ENCODE assay signal across 8 cellular contexts in the genomic region with DNA sequence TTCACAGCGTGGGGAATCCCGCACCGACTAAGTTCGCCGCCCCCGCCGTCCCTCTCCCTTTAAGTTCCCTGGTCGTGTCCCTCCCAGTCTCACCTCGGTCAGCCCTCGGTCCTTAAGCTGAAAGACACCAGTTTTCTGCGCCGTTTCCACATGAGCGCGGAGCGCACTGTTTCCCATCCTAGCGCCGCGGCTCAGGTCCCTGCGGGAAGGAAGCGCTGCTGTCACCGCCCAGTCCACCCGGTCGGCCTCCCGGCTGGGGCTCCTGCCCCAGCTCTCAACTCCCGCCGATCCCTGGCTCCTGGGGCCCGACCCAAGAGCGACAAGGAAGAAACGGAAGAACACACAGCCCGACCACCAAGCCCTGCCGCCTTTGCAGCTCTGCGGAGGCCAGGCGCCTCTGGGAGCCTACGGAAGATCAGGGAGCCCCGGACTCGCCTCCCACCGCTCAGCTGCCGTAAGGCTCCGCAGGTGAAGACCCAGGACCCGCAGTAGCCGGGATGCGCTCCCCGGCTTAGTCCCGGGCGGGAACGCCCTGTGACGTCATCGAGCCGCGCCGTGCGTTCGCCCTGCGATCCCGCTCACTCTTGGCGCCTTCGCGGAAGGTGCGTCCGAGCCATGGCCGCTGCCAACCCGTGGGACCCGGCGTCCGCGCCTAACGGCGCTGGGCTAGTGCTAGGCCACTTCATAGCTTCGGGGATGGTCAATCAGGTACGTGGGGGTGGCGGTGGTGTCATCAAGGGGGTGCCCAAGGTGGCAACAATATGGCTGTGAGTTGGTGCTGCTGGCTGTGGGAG. TPM values are rescaled to one million over a fixed set of nuclear protein-coding genes. Genes with fewer than 3 reads are reported as not detected.
DNase-seq lines count a peak whose midpoint lies in the region; ATAC-seq and TF ChIP-seq lines count a peak whose summit lies in the region.

Gene HAUS2, plus strand, starts transcription at position 581 of the 794 bp plus-strand sequence. Its CDS starts 35 bp downstream, at position 616.
Gene LRRC57, minus strand, starts transcription at position 536 of the 794 bp plus-strand sequence. Its CDS starts 359 bp downstream, at position 177.

- CTCF ChIA-PET in Calu3 (lab: Charles Lee), result no interaction called here
- CTCF ChIA-PET in PC-3 (lab: Charles Lee), result no interaction called here

- H2AFZ ChIP-seq in PC-3 (ENCODE audit: low read length), result peak within 1 kb of the TSS; percentile 87

- POLR2A ChIA-PET in PC-3 (lab: Charles Lee; ENCODE audit: unreplicated experiment), result interaction anchor here (0.6 to 0.8 kb wide), 3 partner anchors 27 to 53 kb away, joined by 3 to 8 read pairs (median 6); partner anchors contain the start of genes SNAP23 and STARD9

- H3K4me1 ChIP-seq in HUES64 (ENCODE audit: insufficient read depth, low read length) (peaks cover 8% of the 10 kb centered on the region), PC-3 (ENCODE audit: insufficient read depth, low read length) (peaks cover 16% of the 10 kb centered on the region), muscle layer of colon (ENCODE audit: insufficient read depth, low read length) (peaks cover 21% of the 10 kb centered on the region)

- intact Hi-C loops in Calu3 (cut with micrococcal nuclease; ENCODE audit: unreplicated experiment), result no loop called here
- intact Hi-C loops in PC-3 (cut with micrococcal nuclease), result loop anchor here (1.0 to 5.0 kb wide), 3 partner anchors 34 to 102 kb away; partner anchors contain the start of gene SNAP23

- H3K9me3 ChIP-seq in HUES64 (ENCODE audit: insufficient read depth, low read depth, low read length) (no peaks in the 10 kb centered on the region), PC-3 (ENCODE audit: low read length) (no peaks in the 10 kb centered on the region), muscle layer of colon (ENCODE audit: low read length) (no peaks in the 10 kb centered on the region)

- under 1% methylated on average over 71 of the region's 71 CpGs for WGBS in HUES64

- peaks cover 11% of the 10 kb centered on the region for H3K4me1 Mint-ChIP-seq in Calu3 (ENCODE audit: low read depth, unreplicated experiment)
- peaks cover 56% of the 10 kb centered on the region for H3K4me1 Mint-ChIP-seq in activated T-cell treated with anti-CD3 and anti-CD28 coated beads, Interleukin-2, amount 50 U/mL, for 24 hours (ENCODE audit: low read depth)

- peak within 1 kb of the TSS; percentile 88 for H3K4me2 ChIP-seq in PC-3 (ENCODE audit: low read length)

- H3K36me3 Mint-ChIP-seq in Calu3 (ENCODE audit: insufficient read depth, unreplicated experiment), result peaks cover 24% of the 10 kb centered on the region
- H3K36me3 Mint-ChIP-seq in activated T-cell treated with anti-CD3 and anti-CD28 coated beads, Interleukin-2, amount 50 U/mL, for 24 hours (ENCODE audit: low read depth), result peaks cover 70% of the 10 kb centered on the region

- DNase-seq in Calu3 (peak; percentile 82), PC-3 (peak; percentile 94)
- peak; percentile 94 for DNase-seq in activated T-cell treated with anti-CD3 and anti-CD28 coated beads, Interleukin-2, amount 50 U/mL, for 24 hours
- peak; percentile 77 to 78 for DNase-seq in stimulated activated CD8-positive, alpha-beta memory T cell treated with anti-CD3 and anti-CD28 coated beads, Interleukin-7, amount 100 ng/mL, for 1 hour (ENCODE audit: low read depth in 2 of 2)

- H4K20me1 ChIP-seq in PC-3 (ENCODE audit: low read length), result no peaks in the 10 kb centered on the region

- H3K9me2 ChIP-seq in PC-3 (replicated peaks; ENCODE audit: low read length), result no peaks in the 10 kb centered on the region

- TF ChIP-seq CTCF in Calu3 (IDR thresholded peaks at IDR 0.05; ENCODE audit: unreplicated experiment) (no peak), PC-3 (conservative IDR thresholded peaks at IDR 0.05; ENCODE audit: low read depth, low read length) (no peak)

- H3K79me2 ChIP-seq in PC-3 (ENCODE audit: low read length), result peaks cover 68% of the 10 kb centered on the region

- H3K27ac Mint-ChIP-seq in Calu3 (ENCODE audit: unreplicated experiment), result peak within 1 kb of the TSS; percentile 92
- H3K27ac Mint-ChIP-seq in activated T-cell treated with anti-CD3 and anti-CD28 coated beads, Interleukin-2, amount 50 U/mL, for 24 hours, result peak within 1 kb of the TSS; percentile 96

- H3K27me3 ChIP-seq in HUES64 (ENCODE audit: insufficient read depth, low read length) (no peaks in the 10 kb centered on the region), PC-3 (ENCODE audit: low read length) (no peaks in the 10 kb centered on the region), muscle layer of colon (ENCODE audit: control insufficient read depth in 1 of 2, insufficient read depth in 2 of 2, low read length in 2 of 2) (no peaks in the 10 kb centered on the region)

- H3K9ac ChIP-seq in HUES64 (ENCODE audit: low read depth, low read length) (peak within 1 kb of the TSS; percentile 89), PC-3 (ENCODE audit: low read length) (peak within 1 kb of the TSS; percentile 96), muscle layer of colon (ENCODE audit: low read length) (peak within 1 kb of the TSS; percentile 99)

- ATAC-seq in GM21423 (IDR thresholded peaks at IDR 0.05; ENCODE audit: unreplicated experiment), result peak; percentile 84
- ATAC-seq in PC-3, result peak; percentile 90
- peak; percentile 95 for ATAC-seq in esophagus mucosa

- H3K9me3 Mint-ChIP-seq in Calu3 (ENCODE audit: low read depth, unreplicated experiment), result no peaks in the 10 kb centered on the region
- H3K9me3 Mint-ChIP-seq in activated T-cell treated with anti-CD3 and anti-CD28 coated beads, Interleukin-2, amount 50 U/mL, for 24 hours, result no peaks in the 10 kb centered on the region

- H3K27ac ChIP-seq in HUES64 (ENCODE audit: low read depth, low read length) (peak within 1 kb of the TSS; percentile 78), PC-3 (ENCODE audit: low read length) (peak within 1 kb of the TSS; percentile 24), muscle layer of colon (ENCODE audit: low read depth, low read length) (peak within 1 kb of the TSS; percentile 83)

- H3K36me3 ChIP-seq in HUES64 (ENCODE audit: insufficient read depth, low read length) (peaks cover 27% of the 10 kb centered on the region), PC-3 (ENCODE audit: low read depth, low read length) (peaks cover 7% of the 10 kb centered on the region; the same call in 1 of the 2 replicates), muscle layer of colon (ENCODE audit: insufficient read depth, low read length) (peaks cover 16% of the 10 kb centered on the region)

- peak within 1 kb of the TSS; percentile 93 for H3K4me3 Mint-ChIP-seq in Calu3 (ENCODE audit: low read depth, unreplicated experiment)
- H3K4me3 Mint-ChIP-seq in activated T-cell treated with anti-CD3 and anti-CD28 coated beads, Interleukin-2, amount 50 U/mL, for 24 hours, result peak within 1 kb of the TSS; percentile 96

- no peaks in the 10 kb centered on the region for H3K27me3 Mint-ChIP-seq in Calu3 (ENCODE audit: unreplicated experiment)
- H3K27me3 Mint-ChIP-seq in activated T-cell treated with anti-CD3 and anti-CD28 coated beads, Interleukin-2, amount 50 U/mL, for 24 hours, result no peaks in the 10 kb centered on the region

- H3K4me3 ChIP-seq in HUES64 (ENCODE audit: low read length) (peak within 1 kb of the TSS; percentile 100), PC-3 (ENCODE audit: low read length) (peak within 1 kb of the TSS; percentile 94), muscle layer of colon (ENCODE audit: low read depth in 1 of 2, low read length in 2 of 2) (peak within 1 kb of the TSS; percentile 99)

- H3F3A ChIP-seq in PC-3 (ENCODE audit: low read length, unreplicated experiment), result no peaks in the 10 kb centered on the region

- BruUV-seq in Calu3 (replicated peaks; lab: Mats Ljungman, UMichigan), result no TSS peak
- BruUV-seq in PC-3 (replicated peaks; lab: Mats Ljungman, UMichigan), result TSS peak; percentile 67

RNA-seq across cellular contexts. Expression of gene HAUS2, which starts in this region (rescaled TPM):
- total RNA-seq in Calu3 (2022), result 10.7 and 11.7 TPM in 2 replicates
- polyA plus RNA-seq in HUES64 (2013, experiment 1 of 2), result 23.0 TPM
- polyA plus RNA-seq in HUES64 (2013, experiment 2 of 2), result 24.5 TPM
- total RNA-seq in PC-3 (2014; rRNA removed), result 36.5 and 44.1 TPM in 2 replicates
- 13.1 TPM for total RNA-seq in esophagus mucosa

RNA-seq across cellular contexts. Expression of gene LRRC57, which starts in this region (rescaled TPM):
- total RNA-seq in Calu3 (2022) (9.2 and 13.7 TPM in 2 replicates), PC-3 (2014; rRNA removed) (9.1 and 19.0 TPM in 2 replicates), esophagus mucosa (11.6 TPM)
- 9.4 TPM for polyA plus RNA-seq in HUES64 (2013, experiment 1 of 2)
- polyA plus RNA-seq in HUES64 (2013, experiment 2 of 2), result 10.0 TPM

Comparison
In these comparisons a context has a peak if more than half of its experiments do, and no peak if none do; other contexts are left out.
1. Peak in every context shown above with its lines: DNase-seq, ATAC-seq, H3K4me3 ChIP-seq and H3K27ac ChIP-seq.
2. H3K27ac ChIP-seq: peak in every context shown above with its lines; median percentile 83 in muscle layer of colon; 78 in HUES64; 24 in PC-3.